In genomic region chr5:773517-774264, GRCh38 we compare ENCODE assay signal across 17 cellular contexts. TPM values are rescaled to one million over a fixed set of nuclear protein-coding genes. Genes with fewer than 3 reads are reported as not detected.
DNase-seq lines count a peak whose midpoint lies in the region; ATAC-seq, FAIRE-seq and TF ChIP-seq lines count a peak whose summit lies in the region.
"Had no signal": no experiment of that assay in that cellular context is flagged by ENCODE, and none has a peak within 500 bp of the region (broad histone marks: within the 10 kb centered on the region; RNA-seq: fewer than 3 reads in every experiment).

No MANE protein-coding gene starts in this region.

- H3K27me3 ChIP-seq in neuronal stem cell (ENCODE audit: control insufficient read depth in 3 of 3, insufficient read depth in 3 of 3, low read depth in 1 of 3, low read length in 3 of 3) = no peaks in the 10 kb centered on the region

- no peak for TF ChIP-seq CTCF in D721Med (IDR thresholded peaks at IDR 0.05; ENCODE audit: insufficient read depth, missing control alignments)

- H3K18ac ChIP-seq in neuronal stem cell (ENCODE audit: low read length) = peak overlapping the region; percentile 80

- H2BK120ac ChIP-seq in neuronal stem cell (ENCODE audit: low read depth, low read length) = peak overlapping the region; percentile 93

- H2BK12ac ChIP-seq in neuronal stem cell (ENCODE audit: low read length) = peak overlapping the region; percentile 59

- H2AFZ ChIP-seq in neuronal stem cell (ENCODE audit: low read length) = no peak overlapping the region

- no peak overlapping the region for H3K4me2 ChIP-seq in neuronal stem cell (ENCODE audit: insufficient read depth, low read length, poor library complexity, severe bottlenecking)

- no peak for FAIRE-seq in D721Med (lab: Jason Lieb, UNC)

- peaks cover 0 to 3% of the 10 kb centered on the region in 2 donors for H3K9me3 ChIP-seq in neuronal stem cell (replicated peaks in 1 of 2; ENCODE audit: control insufficient read depth in 2 of 2, insufficient read depth in 1 of 2, low read depth in 1 of 2, low read length in 2 of 2)

- peak overlapping the region in 1 of 2 donors; percentile 31 for H3K4me3 ChIP-seq in neuronal stem cell (ENCODE audit: low read length in 2 of 2)
- H3K4me3 ChIP-seq: skin epidermis had no signal

- H3K36me3 ChIP-seq in neuronal stem cell (replicated peaks in 1 of 2; ENCODE audit: control insufficient read depth in 2 of 2, insufficient read depth in 2 of 2, low read length in 2 of 2) = no peaks in the 10 kb centered on the region

- H3K14ac ChIP-seq in neuronal stem cell (ENCODE audit: low read length) = peak overlapping the region; percentile 86

- H3K4me1 ChIP-seq in neuronal stem cell (ENCODE audit: control insufficient read depth in 2 of 2, insufficient read depth in 1 of 2, low read depth in 1 of 2, low read length in 2 of 2) = no peaks in the 10 kb centered on the region

- H3K23ac ChIP-seq in neuronal stem cell (ENCODE audit: low read depth, low read length, poor library complexity) = peak overlapping the region; percentile 92

- H2BK15ac ChIP-seq in neuronal stem cell (ENCODE audit: low read length) = peak overlapping the region; percentile 52

- peak overlapping the region; percentile 28 for H3K4ac ChIP-seq in neuronal stem cell (ENCODE audit: low read length)

- no peak overlapping the region for H2BK5ac ChIP-seq in neuronal stem cell (ENCODE audit: low read length)

- no CpG with 5 or more reads among the region's 12 CpGs for WGBS in neuronal stem cell (ENCODE audit: extremely low coverage in 2 of 2, insufficient read length in 2 of 2, insufficient replicate concordance in 1 of 2), 2 donors

- no peak for ATAC-seq in GM18511 (IDR thresholded peaks at IDR 0.05; ENCODE audit: unreplicated experiment)
- ATAC-seq: effector memory CD8-positive, alpha-beta T cell; stimulated activated naive CD8-positive, alpha-beta T cell treated with anti-CD3 and anti-CD28 coated beads, Interleukin-15, amount 100 ng/mL, for 72 hours had no signal

- peak overlapping the region; percentile 11 for H4K91ac ChIP-seq in neuronal stem cell (ENCODE audit: low read depth, low read length, poor library complexity)

- peak overlapping the region; percentile 38 for H3K9ac ChIP-seq in neuronal stem cell (ENCODE audit: low read depth, low read length, poor library complexity)

- H2AK5ac ChIP-seq in neuronal stem cell (ENCODE audit: low read depth, low read length) = peak overlapping the region; percentile 79

- DNase-seq in AG08396 (ENCODE audit: low spot score) (peak; percentile 13), D721Med (ENCODE audit: insufficient read length, low spot score) (peak; percentile 13), caudate nucleus (lab: John Stamatoyannopoulos, UW) (no peak), neuronal stem cell (ENCODE audit: low spot score) (no peak), COR-L47 (lab: John Stamatoyannopoulos, UW) (no peak), T-helper 9 cell (no peak)
- DNase-seq: activated naive CD8-positive, alpha-beta T cell treated with anti-CD3 and anti-CD28 coated beads, Interleukin-2, amount 10 ng/mL, durations not matched to agents 7 days and 5 days; effector memory CD8-positive, alpha-beta T cell; foreskin fibroblast; NCI-H1436; NCI-H446; occipital lobe; T1000 had no signal

- H4K8ac ChIP-seq in neuronal stem cell (ENCODE audit: low read depth, low read length) = peak overlapping the region; percentile 70

- H3K27ac ChIP-seq in caudate nucleus (ENCODE audit: low read depth, low read length) (peak overlapping the region; percentile 58), neuronal stem cell (replicated peaks; ENCODE audit: low read length) (no peak overlapping the region)
- H3K27ac ChIP-seq: C4-2B, skin epidermis had no signal

- peaks cover 1% of the 10 kb centered on the region for H3K79me1 ChIP-seq in neuronal stem cell (ENCODE audit: low read depth, low read length)

RNA-seq across cellular contexts. Expression of gene ZDHHC11B, which starts 10.8 kb away (rescaled TPM):
- polyA plus RNA-seq in neuronal stem cell (2013, experiment 1 of 2) = 2.4 TPM
- 2.2 TPM for polyA plus RNA-seq in neuronal stem cell (2013, experiment 2 of 2)

Comparison
In these comparisons a context has a peak if more than half of its experiments do, and no peak if none do; other contexts are left out.
1. DNase-seq: peak in AG08396 (single experiment) and D721Med (single experiment); none in caudate nucleus (0 of 61), neuronal stem cell (single experiment), COR-L47 (single experiment) and T-helper 9 cell (single experiment).